ENCODE assay signal across 11 cellular contexts in genomic region chr16:70749006-70749678, GRCh38. TPM values are rescaled to one million over a fixed set of nuclear protein-coding genes. Genes with fewer than 3 reads are reported as not detected.
DNase-seq lines count a peak whose midpoint lies in the region; ATAC-seq and TF ChIP-seq lines count a peak whose summit lies in the region.
"Had no signal": no experiment of that assay in that cellular context is flagged by ENCODE, and none has a peak within 500 bp of the region (broad histone marks: within the 10 kb centered on the region; RNA-seq: fewer than 3 reads in every experiment).

No MANE protein-coding gene starts in this region.

- no peaks in the 10 kb centered on the region for H3K27me3 Mint-ChIP-seq in naive thymus-derived CD8-positive, alpha-beta T cell
- H3K27me3 Mint-ChIP-seq: natural killer cell treated with Interleukin-12 subunit alpha and Interleukin-12 subunit beta and Interleukin-15 and Interleukin-18, amount 100 ng/mL, for 72 hours had no signal

- 90% methylated on average over 9 of the region's 9 CpGs for WGBS in SK-N-SH (ENCODE audit: low lambda C conversion rate)

- H3K27me3 ChIP-seq in BLaER1 (no peaks in the 10 kb centered on the region), Karpas-422 (ENCODE audit: low read length) (no peaks in the 10 kb centered on the region), dorsolateral prefrontal cortex (no peaks in the 10 kb centered on the region), SK-N-SH (ENCODE audit: insufficient read depth) (no peaks in the 10 kb centered on the region)
- H3K27me3 ChIP-seq: MG63 had no signal

- H3F3A ChIP-seq in SK-N-SH (replicated peaks; ENCODE audit: insufficient read depth) = peaks cover 16% of the 10 kb centered on the region

- no peak overlapping the region for H2AFZ ChIP-seq in Karpas-422 (ENCODE audit: low read length)
- no peak overlapping the region for H2AFZ ChIP-seq in SK-N-SH (ENCODE audit: low read depth)

- TF ChIP-seq EP300 in SK-N-SH (IDR thresholded peaks at IDR 0.05; ENCODE audit: borderline replicate concordance in 1 of 2, low read depth in 1 of 2, low read length in 1 of 2) = no peak

- DNase-seq in Karpas-422 = peak; percentile 68
- peak in 1 of 10 donors; percentile 44 for DNase-seq in dorsolateral prefrontal cortex
- no peak for DNase-seq in naive thymus-derived CD8-positive, alpha-beta T cell
- no peak for DNase-seq in germinal center (ENCODE audit: low spot score)
- DNase-seq in SK-N-SH = no peak
- DNase-seq: activated gamma-delta T cell treated with Interleukin-2 at 50 U/mL for 16 hours, MG63 had no signal

- H3K9me2 ChIP-seq in Karpas-422 (replicated peaks; ENCODE audit: insufficient read depth, low read length) (no peaks in the 10 kb centered on the region), SK-N-SH (no peaks in the 10 kb centered on the region)

- intact Hi-C loops in dorsolateral prefrontal cortex (cut with DNase I) = no loop called here

- peaks cover 100% of the 10 kb centered on the region for H3K4me1 ChIP-seq in BLaER1
- H3K4me1 ChIP-seq in Karpas-422 (ENCODE audit: low read length) = peaks cover 26% of the 10 kb centered on the region
- H3K4me1 ChIP-seq in SK-N-SH (ENCODE audit: control insufficient read depth in 1 of 2, insufficient read depth in 2 of 2, low read depth in 1 of 2, low read length in 1 of 2) = peaks cover 37 to 39% of the 10 kb centered on the region in 2 experiments; a peak in 3 of 4 replicates

- peak overlapping the region; percentile 91 for H3K4me2 ChIP-seq in BLaER1
- H3K4me2 ChIP-seq in Karpas-422 (ENCODE audit: low read depth, low read length, poor library complexity, severe bottlenecking) = peak overlapping the region; percentile 65
- H3K4me2 ChIP-seq in SK-N-SH = no peak overlapping the region

- H3K36me3 ChIP-seq in BLaER1 (peaks cover 20% of the 10 kb centered on the region), Karpas-422 (ENCODE audit: insufficient read depth, low read length) (peaks cover 8% of the 10 kb centered on the region; the same call in 1 of the 2 replicates), SK-N-SH (replicated peaks in 1 of 2; ENCODE audit: control insufficient read depth in 1 of 2, insufficient read depth in 2 of 2, low read length in 1 of 2) (peaks cover 0 to 2% of the 10 kb centered on the region in 2 experiments)
- H3K36me3 ChIP-seq: MG63 had no signal

- H4K20me1 ChIP-seq in BLaER1 = no peaks in the 10 kb centered on the region
- H4K20me1 ChIP-seq in Karpas-422 (ENCODE audit: insufficient read depth, low read depth, low read length) = no peaks in the 10 kb centered on the region; the same call in 1 of the 2 replicates
- H4K20me1 ChIP-seq in SK-N-SH (ENCODE audit: insufficient read depth) = no peaks in the 10 kb centered on the region

- H3K36me3 Mint-ChIP-seq in naive thymus-derived CD8-positive, alpha-beta T cell = peaks cover 0 to 14% (median 3%) of the 10 kb centered on the region in 3 donors
- H3K36me3 Mint-ChIP-seq: natural killer cell treated with Interleukin-12 subunit alpha and Interleukin-12 subunit beta and Interleukin-15 and Interleukin-18, amount 100 ng/mL, for 72 hours had no signal

- no peaks in the 10 kb centered on the region for H3K9me3 Mint-ChIP-seq in naive thymus-derived CD8-positive, alpha-beta T cell
- H3K9me3 Mint-ChIP-seq: natural killer cell treated with Interleukin-12 subunit alpha and Interleukin-12 subunit beta and Interleukin-15 and Interleukin-18, amount 100 ng/mL, for 72 hours had no signal

- no peak overlapping the region for H3K4me3 Mint-ChIP-seq in naive thymus-derived CD8-positive, alpha-beta T cell
- H3K4me3 Mint-ChIP-seq: natural killer cell treated with Interleukin-12 subunit alpha and Interleukin-12 subunit beta and Interleukin-15 and Interleukin-18, amount 100 ng/mL, for 72 hours had no signal

- TF ChIP-seq CTCF in dorsolateral prefrontal cortex (IDR thresholded peaks at IDR 0.05 in 54 of 56, conservative IDR thresholded peaks at IDR 0.05 in 2 of 56; ENCODE audit: low read depth in 1 of 56, partially characterized antibody in 56 of 56) (no peak), SK-N-SH (IDR thresholded peaks at IDR 0.05) (no peak)

- CTCF ChIA-PET in SK-N-SH (lab: Yijun Ruan, JAX) = interaction anchor here (0.8 to 5.6 kb wide), 7 partner anchors 11 to 95 kb away, joined by 3 to 43 read pairs (median 3); no protein-coding TSS in a partner anchor

- POLR2A ChIA-PET in naive thymus-derived CD8-positive, alpha-beta T cell (lab: Charles Lee) = interaction anchor here (1.4 to 1.7 kb wide), 2 partner anchors 10 to 12 kb away, joined by 4 to 7 read pairs; no protein-coding TSS in a partner anchor
- POLR2A ChIA-PET in SK-N-SH (lab: Yijun Ruan, JAX) = no interaction called here

- H3K79me2 ChIP-seq in Karpas-422 (ENCODE audit: low read length) (no peaks in the 10 kb centered on the region), SK-N-SH (ENCODE audit: insufficient read depth) (no peaks in the 10 kb centered on the region)

- H3K9ac ChIP-seq in BLaER1 (peak overlapping the region; percentile 75), Karpas-422 (ENCODE audit: low read length) (peak overlapping the region; percentile 21), SK-N-SH (no peak overlapping the region)

- no peak for ATAC-seq in naive thymus-derived CD8-positive, alpha-beta T cell
- ATAC-seq in HG03280 (IDR thresholded peaks at IDR 0.05; ENCODE audit: unreplicated experiment) (no peak), HG03108 (IDR thresholded peaks at IDR 0.05; ENCODE audit: unreplicated experiment) (no peak)
- ATAC-seq: natural killer cell treated with Interleukin-12 subunit alpha and Interleukin-12 subunit beta and Interleukin-15 and Interleukin-18, amount 100 ng/mL, for 72 hours had no signal

- H3K4me1 Mint-ChIP-seq in naive thymus-derived CD8-positive, alpha-beta T cell = peaks cover 19 to 52% (median 36%) of the 10 kb centered on the region in 4 donors

- no peak for TF ChIP-seq RAD21 in SK-N-SH (IDR thresholded peaks at IDR 0.05; ENCODE audit: low read length)

- H3K27ac ChIP-seq in BLaER1 = peak overlapping the region; percentile 94
- H3K27ac ChIP-seq in Karpas-422 (ENCODE audit: low read length) = peak overlapping the region; percentile 60
- peak overlapping the region in 58 of 59 donors; percentile 49 to 93 (median 84) for H3K27ac ChIP-seq in dorsolateral prefrontal cortex
- H3K27ac ChIP-seq in SK-N-SH (ENCODE audit: low read depth in 2 of 2, low read length in 1 of 2) = no peak overlapping the region; a peak in 1 of 4 replicates

- peak overlapping the region in 9 of 10 donors; percentile 47 to 76 (median 74) for H3K27ac Mint-ChIP-seq in naive thymus-derived CD8-positive, alpha-beta T cell

- H3K4me3 ChIP-seq in BLaER1 (no peak overlapping the region), Karpas-422 (ENCODE audit: low read length) (peak overlapping the region; percentile 22; the same call in 1 of the 2 replicates), dorsolateral prefrontal cortex (no peak overlapping the region), SK-N-SH (ENCODE audit: low read depth in 2 of 2, low read length in 1 of 2) (no peak overlapping the region)
- H3K4me3 ChIP-seq: MG63 had no signal

- H3K9me3 ChIP-seq in BLaER1 = no peaks in the 10 kb centered on the region
- no peaks in the 10 kb centered on the region for H3K9me3 ChIP-seq in Karpas-422 (ENCODE audit: low read length)
- no peaks in the 10 kb centered on the region for H3K9me3 ChIP-seq in SK-N-SH
- H3K9me3 ChIP-seq: MG63 had no signal

TF ChIP-seq in SK-N-SH, 30 proteins besides CTCF, POLR2A, EP300 and RAD21 (continues in another document):
- no peak for TF ChIP-seq NFIC (IDR thresholded peaks at IDR 0.05; ENCODE audit: borderline replicate concordance)
- no peak for TF ChIP-seq RCOR1 (IDR thresholded peaks at IDR 0.05; ENCODE audit: low read length)
- TF ChIP-seq FOXJ3 (CRISPR knock-in tag; IDR thresholded peaks at IDR 0.05) = no peak
- no peak for TF ChIP-seq GABPA (IDR thresholded peaks at IDR 0.05; ENCODE audit: low read depth)
- TF ChIP-seq FOXM1 (IDR thresholded peaks at IDR 0.05; ENCODE audit: low read depth) = no peak
- no peak for TF ChIP-seq MXI1 (IDR thresholded peaks at IDR 0.05; ENCODE audit: low read depth, low read length)
- TF ChIP-seq REST (IDR thresholded peaks at IDR 0.05; ENCODE audit: low read depth, low read length) = no peak
- TF ChIP-seq TAF1 (IDR thresholded peaks at IDR 0.05; ENCODE audit: borderline replicate concordance, low read depth, low read length) = no peak
- no peak for TF ChIP-seq SMC3 (IDR thresholded peaks at IDR 0.05; ENCODE audit: low read depth, low read length)
- TF ChIP-seq MEF2A (IDR thresholded peaks at IDR 0.05; ENCODE audit: borderline replicate concordance, low read depth) = no peak
- TF ChIP-seq POLR2AphosphoS5 (IDR thresholded peaks at IDR 0.05; ENCODE audit: low read depth, low read length) = no peak

RNA-seq across cellular contexts. Expression of gene VAC14, which starts 51.8 kb away (rescaled TPM):
- 39.1 and 56.9 TPM in 2 replicates for total RNA-seq in Karpas-422 (2014; rRNA removed; shearing (Covaris generic); ENCODE audit: low replicate concordance)
- total RNA-seq in dorsolateral prefrontal cortex = 10 to 100 TPM; 26.2 to 47.6 (median 36.9) TPM
- 10 to 100 TPM; 41.4 to 44.9 TPM for total RNA-seq in naive thymus-derived CD8-positive, alpha-beta T cell
- 10 to 100 TPM; 27.2 to 50.7 (median 31.5) TPM for polyA plus RNA-seq in naive thymus-derived CD8-positive, alpha-beta T cell
- polyA plus RNA-seq in SK-N-SH (2012; rRNA removed) = 30.9 and 33.2 TPM in 2 replicates
- 12.9 and 21.9 TPM in 2 replicates for polyA plus RNA-seq in SK-N-SH (2012; cell fraction: cytosol; rRNA removed)
- polyA plus RNA-seq in SK-N-SH (2012; cell fraction: nucleus; rRNA removed) = 48.4 and 53.9 TPM in 2 replicates

Comparison
In these comparisons a context has a peak if more than half of its experiments do, and no peak if none do; other contexts are left out.
1. H3K27ac ChIP-seq: peak in BLaER1 (single experiment), Karpas-422 (single experiment) and dorsolateral prefrontal cortex (58 of 59); none in SK-N-SH (0 of 2).